In genomic region chr7:24943096-24943948, GRCh38 we compare ENCODE assay signal across 28 cellular contexts.
"Had no signal": no experiment of that assay in that cellular context is flagged by ENCODE, and none has a peak within 500 bp of the region (broad histone marks: within the 10 kb centered on the region; RNA-seq: fewer than 3 reads in every experiment).

No MANE protein-coding gene starts in this region.

- H3K36me3 ChIP-seq: WERI-Rb-1 had no signal

- H3K36me3 Mint-ChIP-seq: brain had no signal

- H3K9me3 Mint-ChIP-seq: central memory CD8-positive, alpha-beta T cell; T-helper 1 cell treated with Interleukin-12 subunit alpha and Interleukin-12 subunit beta and Interleukin-4 antibody, amounts not matched to agents 30 μg/mL and 1 μg/mL, for 36 hours had no signal

- H3K27me3 Mint-ChIP-seq: activated CD8-positive, alpha-beta T cell treated with anti-CD3 and anti-CD28 coated beads for 36 hours; activated naive CD8-positive, alpha-beta T cell treated with anti-CD3 and anti-CD28 coated beads, Interleukin-2, amount 50 U/mL, for 24 hours; brain; central memory CD8-positive, alpha-beta T cell had no signal

- H3K4me3 Mint-ChIP-seq: activated CD8-positive, alpha-beta T cell treated with anti-CD3 and anti-CD28 coated beads for 36 hours; activated naive CD8-positive, alpha-beta T cell treated with anti-CD3 and anti-CD28 coated beads, Interleukin-2, amount 50 U/mL, for 24 hours; activated T-cell treated with anti-CD3 and anti-CD28 coated beads, Interleukin-2, amount 50 U/mL, for 72 hours; brain; central memory CD8-positive, alpha-beta T cell; T-helper 1 cell treated with Interleukin-12 subunit alpha and Interleukin-12 subunit beta and Interleukin-4 antibody, amounts not matched to agents 30 μg/mL and 1 μg/mL, for 36 hours had no signal

- H3K27ac Mint-ChIP-seq: activated CD8-positive, alpha-beta T cell treated with anti-CD3 and anti-CD28 coated beads for 36 hours; activated naive CD4-positive, alpha-beta T cell treated with anti-CD3 and anti-CD28 coated beads, Interleukin-2, amount 50 U/mL, for 72 hours; activated naive CD8-positive, alpha-beta T cell treated with anti-CD3 and anti-CD28 coated beads, Interleukin-2, amount 50 U/mL, for 24 hours; activated T-cell treated with anti-CD3 and anti-CD28 coated beads, Interleukin-2, amount 50 U/mL, for 72 hours; brain; T-helper 1 cell treated with Interleukin-12 subunit alpha and Interleukin-12 subunit beta and Interleukin-4 antibody, amounts not matched to agents 30 μg/mL and 1 μg/mL, for 36 hours had no signal

- H3K4me3 ChIP-seq: SK-N-MC had no signal

- H3K27ac ChIP-seq: SK-N-MC, WERI-Rb-1 had no signal

- ATAC-seq: activated CD8-positive, alpha-beta T cell treated with anti-CD3 and anti-CD28 coated beads for 36 hours; activated naive CD4-positive, alpha-beta T cell treated with anti-CD3 and anti-CD28 coated beads, Interleukin-2, amount 50 U/mL, for 72 hours; activated naive CD8-positive, alpha-beta T cell treated with anti-CD3 and anti-CD28 coated beads, Interleukin-2, amount 50 U/mL, for 24 hours; activated T-cell treated with anti-CD3 and anti-CD28 coated beads, Interleukin-2, amount 50 U/mL, for 72 hours; Panc1; Right ventricle myocardium inferior had no signal

- DNase-seq: activated CD4-positive, CD25-positive, alpha-beta regulatory T cell treated with anti-CD3 and anti-CD28 coated beads, Interleukin-2, amount 50 U/mL, for 72 hours; activated CD8-positive, alpha-beta memory T cell treated with anti-CD3 and anti-CD28 coated beads, Interleukin-2, amount 50 U/mL, for 4 hours; activated CD8-positive, alpha-beta T cell treated with anti-CD3 and anti-CD28 coated beads for 36 hours; activated effector memory CD4-positive, alpha-beta T cell treated with Interleukin-2 at 50 U/mL for 16 hours; activated naive CD4-positive, alpha-beta T cell treated with Interleukin-2 at 50 U/mL for 16 hours; activated naive CD8-positive, alpha-beta T cell treated with anti-CD3 and anti-CD28 coated beads, Interleukin-2, amount 50 U/mL, for 24 hours; activated T-cell treated with anti-CD3 and anti-CD28 coated beads, Interleukin-2, amount 50 U/mL, for 72 hours; amygdala; IMR-90; KBM-7; NCI-H1092; NCI-H1417; NCI-H1930; NCI-H345; NCI-H510A; NCI-H526 treated with DMSO at 0.1 percent for 48 hours; NCI-H82; OCI-M1; RPMI8226; T1000; WERI-Rb-1 had no signal
